Comparison of ENCODE assay signal across 1 cellular context in the genomic region with DNA sequence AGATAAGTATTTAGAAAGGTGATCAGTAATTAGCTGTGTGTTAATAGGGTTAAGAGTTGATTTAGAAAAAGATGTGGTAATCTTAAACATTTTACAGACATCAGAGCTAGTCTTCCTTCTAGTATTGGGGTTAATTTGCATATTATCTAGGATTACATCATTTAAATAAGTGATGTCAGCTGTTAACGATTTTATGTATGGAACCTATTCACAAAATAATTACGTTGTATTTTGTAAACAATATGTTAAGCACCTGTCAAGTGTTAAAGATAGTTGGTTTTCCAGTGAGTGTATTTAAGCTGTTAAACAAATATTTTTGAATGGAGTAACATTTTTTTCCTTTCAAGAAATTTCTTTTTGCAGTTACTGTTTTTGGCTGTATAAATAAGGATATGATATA.
A peak's percentile ranks its signal among the peaks of the same experiment; 100 is the strongest.
TF ChIP-seq lines count a peak whose summit lies in the region.

No MANE protein-coding gene starts in this region.

TF ChIP-seq in K562, 482 proteins besides CTCF, POLR2A, EP300 and RAD21 (continues in another document):
- TF ChIP-seq, protein P1, sequence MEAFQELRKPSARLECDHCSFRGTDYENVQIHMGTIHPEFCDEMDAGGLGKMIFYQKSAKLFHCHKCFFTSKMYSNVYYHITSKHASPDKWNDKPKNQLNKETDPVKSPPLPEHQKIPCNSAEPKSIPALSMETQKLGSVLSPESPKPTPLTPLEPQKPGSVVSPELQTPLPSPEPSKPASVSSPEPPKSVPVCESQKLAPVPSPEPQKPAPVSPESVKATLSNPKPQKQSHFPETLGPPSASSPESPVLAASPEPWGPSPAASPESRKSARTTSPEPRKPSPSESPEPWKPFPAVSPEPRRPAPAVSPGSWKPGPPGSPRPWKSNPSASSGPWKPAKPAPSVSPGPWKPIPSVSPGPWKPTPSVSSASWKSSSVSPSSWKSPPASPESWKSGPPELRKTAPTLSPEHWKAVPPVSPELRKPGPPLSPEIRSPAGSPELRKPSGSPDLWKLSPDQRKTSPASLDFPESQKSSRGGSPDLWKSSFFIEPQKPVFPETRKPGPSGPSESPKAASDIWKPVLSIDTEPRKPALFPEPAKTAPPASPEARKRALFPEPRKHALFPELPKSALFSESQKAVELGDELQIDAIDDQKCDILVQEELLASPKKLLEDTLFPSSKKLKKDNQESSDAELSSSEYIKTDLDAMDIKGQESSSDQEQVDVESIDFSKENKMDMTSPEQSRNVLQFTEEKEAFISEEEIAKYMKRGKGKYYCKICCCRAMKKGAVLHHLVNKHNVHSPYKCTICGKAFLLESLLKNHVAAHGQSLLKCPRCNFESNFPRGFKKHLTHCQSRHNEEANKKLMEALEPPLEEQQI (IDR thresholded peaks at IDR 0.05) = no peak
- TF ChIP-seq ZSCAN29 (IDR thresholded peaks at IDR 0.05) (no peak), PHF8 (IDR thresholded peaks at IDR 0.05; ENCODE audit: borderline replicate concordance, low read length) (no peak), KHSRP (IDR thresholded peaks at IDR 0.05) (no peak), ZNF212 (CRISPR knock-in tag; IDR thresholded peaks at IDR 0.05) (no peak), CSDE1 (IDR thresholded peaks at IDR 0.05) (no peak), ZNF766 (CRISPR knock-in tag; conservative IDR thresholded peaks at IDR 0.05) (no peak), ZKSCAN1 (IDR thresholded peaks at IDR 0.05; ENCODE audit: low read depth, low read length) (no peak), ZNF133 (CRISPR knock-in tag; IDR thresholded peaks at IDR 0.05) (no peak), ZEB2 (IDR thresholded peaks at IDR 0.05) (no peak), KLF1 (tag; IDR thresholded peaks at IDR 0.05) (no peak), SRSF9 (IDR thresholded peaks at IDR 0.05; ENCODE audit: borderline replicate concordance, low read depth, low read length) (no peak), ZC3H8 (IDR thresholded peaks at IDR 0.05) (no peak), PTRF (tag; IDR thresholded peaks at IDR 0.05) (no peak), ZBTB1 (CRISPR knock-in tag; IDR thresholded peaks at IDR 0.05; ENCODE audit: borderline replicate concordance, low read depth) (no peak), ZNF444 (CRISPR knock-in tag; IDR thresholded peaks at IDR 0.05) (no peak), NR4A1 (CRISPR knock-in tag; IDR thresholded peaks at IDR 0.05) (no peak), NR4A1 (tag; IDR thresholded peaks at IDR 0.05) (no peak), ARID1B (IDR thresholded peaks at IDR 0.05) (peak; percentile 28), KLF10 (CRISPR knock-in tag; IDR thresholded peaks at IDR 0.05) (no peak), SETDB1 (IDR thresholded peaks at IDR 0.05; ENCODE audit: low read length) (no peak), ZNF57 (CRISPR knock-in tag; IDR thresholded peaks at IDR 0.05) (no peak), PHF21A (IDR thresholded peaks at IDR 0.05; ENCODE audit: borderline replicate concordance, low read depth) (no peak), ASH1L (IDR thresholded peaks at IDR 0.05; ENCODE audit: borderline replicate concordance, low read depth, partially characterized antibody) (no peak), SRSF1 (IDR thresholded peaks at IDR 0.05; ENCODE audit: low read depth, low read length) (no peak), CBFA2T2 (conservative IDR thresholded peaks at IDR 0.05) (no peak), PTTG1 (tag; IDR thresholded peaks at IDR 0.05; ENCODE audit: low read depth) (no peak), MYBL2 (IDR thresholded peaks at IDR 0.05; ENCODE audit: low read depth) (no peak), MYBL2 (CRISPR knock-in tag; IDR thresholded peaks at IDR 0.05; ENCODE audit: borderline replicate concordance) (no peak), DACH1 (IDR thresholded peaks at IDR 0.05; ENCODE audit: partially characterized antibody) (peak; percentile 60), TAF15 (IDR thresholded peaks at IDR 0.05; ENCODE audit: low read depth, low read length) (no peak), C11orf30 (IDR thresholded peaks at IDR 0.05; ENCODE audit: low read depth) (peak; percentile 56), EGR1 (conservative IDR thresholded peaks at IDR 0.05) (no peak), POLR2B (IDR thresholded peaks at IDR 0.05; ENCODE audit: low read depth, partially characterized antibody) (no peak), NCOA2 (IDR thresholded peaks at IDR 0.05; ENCODE audit: partially characterized antibody in 2 of 2) (no peak), CHD2 (IDR thresholded peaks at IDR 0.05; ENCODE audit: low read depth, low read length) (no peak), MAFG (tag; conservative IDR thresholded peaks at IDR 0.05) (0 out of 2 replicates have a peak, but pooled peaks have one; percentile 15), SLC30A9 (CRISPR knock-in tag; IDR thresholded peaks at IDR 0.05) (no peak), ZNF282 (CRISPR knock-in tag; IDR thresholded peaks at IDR 0.05) (no peak), GABPA (tag; conservative IDR thresholded peaks at IDR 0.05; ENCODE audit: low read depth) (no peak), ZNF586 (CRISPR knock-in tag; conservative IDR thresholded peaks at IDR 0.05) (no peak), RBM14 (IDR thresholded peaks at IDR 0.05; ENCODE audit: borderline replicate concordance, insufficient read depth, low read depth, low read length) (no peak), PCBP2 (IDR thresholded peaks at IDR 0.05; ENCODE audit: low read depth, low read length, poor library complexity, severe bottlenecking) (no peak), U2AF2 (optimal IDR thresholded peaks at IDR 0.05; ENCODE audit: low read depth, low read length) (no peak)
- TF ChIP-seq, protein P2, sequence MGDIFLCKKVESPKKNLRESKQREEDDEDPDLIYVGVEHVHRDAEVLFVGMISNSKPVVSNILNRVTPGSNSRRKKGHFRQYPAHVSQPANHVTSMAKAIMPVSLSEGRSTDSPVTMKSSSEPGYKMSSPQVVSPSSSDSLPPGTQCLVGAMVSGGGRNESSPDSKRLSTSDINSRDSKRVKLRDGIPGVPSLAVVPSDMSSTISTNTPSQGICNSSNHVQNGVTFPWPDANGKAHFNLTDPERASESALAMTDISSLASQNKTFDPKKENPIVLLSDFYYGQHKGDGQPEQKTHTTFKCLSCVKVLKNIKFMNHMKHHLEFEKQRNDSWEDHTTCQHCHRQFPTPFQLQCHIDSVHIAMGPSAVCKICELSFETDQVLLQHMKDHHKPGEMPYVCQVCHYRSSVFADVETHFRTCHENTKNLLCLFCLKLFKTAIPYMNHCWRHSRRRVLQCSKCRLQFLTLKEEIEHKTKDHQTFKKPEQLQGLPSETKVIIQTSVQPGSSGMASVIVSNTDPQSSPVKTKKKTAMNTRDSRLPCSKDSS (IDR thresholded peaks at IDR 0.05; ENCODE audit: low read depth, partially characterized antibody) = no peak
- TF ChIP-seq, protein P3, sequence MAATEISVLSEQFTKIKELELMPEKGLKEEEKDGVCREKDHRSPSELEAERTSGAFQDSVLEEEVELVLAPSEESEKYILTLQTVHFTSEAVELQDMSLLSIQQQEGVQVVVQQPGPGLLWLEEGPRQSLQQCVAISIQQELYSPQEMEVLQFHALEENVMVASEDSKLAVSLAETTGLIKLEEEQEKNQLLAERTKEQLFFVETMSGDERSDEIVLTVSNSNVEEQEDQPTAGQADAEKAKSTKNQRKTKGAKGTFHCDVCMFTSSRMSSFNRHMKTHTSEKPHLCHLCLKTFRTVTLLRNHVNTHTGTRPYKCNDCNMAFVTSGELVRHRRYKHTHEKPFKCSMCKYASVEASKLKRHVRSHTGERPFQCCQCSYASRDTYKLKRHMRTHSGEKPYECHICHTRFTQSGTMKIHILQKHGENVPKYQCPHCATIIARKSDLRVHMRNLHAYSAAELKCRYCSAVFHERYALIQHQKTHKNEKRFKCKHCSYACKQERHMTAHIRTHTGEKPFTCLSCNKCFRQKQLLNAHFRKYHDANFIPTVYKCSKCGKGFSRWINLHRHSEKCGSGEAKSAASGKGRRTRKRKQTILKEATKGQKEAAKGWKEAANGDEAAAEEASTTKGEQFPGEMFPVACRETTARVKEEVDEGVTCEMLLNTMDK (IDR thresholded peaks at IDR 0.05; ENCODE audit: borderline replicate concordance, insufficient read depth, low read depth, low read length, poor library complexity, severe bottlenecking) = no peak
- TF ChIP-seq, protein P4, sequence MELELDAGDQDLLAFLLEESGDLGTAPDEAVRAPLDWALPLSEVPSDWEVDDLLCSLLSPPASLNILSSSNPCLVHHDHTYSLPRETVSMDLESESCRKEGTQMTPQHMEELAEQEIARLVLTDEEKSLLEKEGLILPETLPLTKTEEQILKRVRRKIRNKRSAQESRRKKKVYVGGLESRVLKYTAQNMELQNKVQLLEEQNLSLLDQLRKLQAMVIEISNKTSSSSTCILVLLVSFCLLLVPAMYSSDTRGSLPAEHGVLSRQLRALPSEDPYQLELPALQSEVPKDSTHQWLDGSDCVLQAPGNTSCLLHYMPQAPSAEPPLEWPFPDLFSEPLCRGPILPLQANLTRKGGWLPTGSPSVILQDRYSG (tag; conservative IDR thresholded peaks at IDR 0.05; ENCODE audit: low read depth) = no peak
- TF ChIP-seq, protein P5, sequence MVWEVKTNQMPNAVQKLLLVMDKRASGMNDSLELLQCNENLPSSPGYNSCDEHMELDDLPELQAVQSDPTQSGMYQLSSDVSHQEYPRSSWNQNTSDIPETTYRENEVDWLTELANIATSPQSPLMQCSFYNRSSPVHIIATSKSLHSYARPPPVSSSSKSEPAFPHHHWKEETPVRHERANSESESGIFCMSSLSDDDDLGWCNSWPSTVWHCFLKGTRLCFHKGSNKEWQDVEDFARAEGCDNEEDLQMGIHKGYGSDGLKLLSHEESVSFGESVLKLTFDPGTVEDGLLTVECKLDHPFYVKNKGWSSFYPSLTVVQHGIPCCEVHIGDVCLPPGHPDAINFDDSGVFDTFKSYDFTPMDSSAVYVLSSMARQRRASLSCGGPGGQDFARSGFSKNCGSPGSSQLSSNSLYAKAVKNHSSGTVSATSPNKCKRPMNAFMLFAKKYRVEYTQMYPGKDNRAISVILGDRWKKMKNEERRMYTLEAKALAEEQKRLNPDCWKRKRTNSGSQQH (CRISPR knock-in tag; IDR thresholded peaks at IDR 0.05) = no peak
- TF ChIP-seq, protein P6, sequence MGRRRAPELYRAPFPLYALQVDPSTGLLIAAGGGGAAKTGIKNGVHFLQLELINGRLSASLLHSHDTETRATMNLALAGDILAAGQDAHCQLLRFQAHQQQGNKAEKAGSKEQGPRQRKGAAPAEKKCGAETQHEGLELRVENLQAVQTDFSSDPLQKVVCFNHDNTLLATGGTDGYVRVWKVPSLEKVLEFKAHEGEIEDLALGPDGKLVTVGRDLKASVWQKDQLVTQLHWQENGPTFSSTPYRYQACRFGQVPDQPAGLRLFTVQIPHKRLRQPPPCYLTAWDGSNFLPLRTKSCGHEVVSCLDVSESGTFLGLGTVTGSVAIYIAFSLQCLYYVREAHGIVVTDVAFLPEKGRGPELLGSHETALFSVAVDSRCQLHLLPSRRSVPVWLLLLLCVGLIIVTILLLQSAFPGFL (CRISPR knock-in tag; IDR thresholded peaks at IDR 0.05) = no peak
- TF ChIP-seq, protein P7, sequence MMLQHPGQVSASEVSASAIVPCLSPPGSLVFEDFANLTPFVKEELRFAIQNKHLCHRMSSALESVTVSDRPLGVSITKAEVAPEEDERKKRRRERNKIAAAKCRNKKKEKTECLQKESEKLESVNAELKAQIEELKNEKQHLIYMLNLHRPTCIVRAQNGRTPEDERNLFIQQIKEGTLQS (IDR thresholded peaks at IDR 0.05) = peak; percentile 94
- TF ChIP-seq, protein P7 (CRISPR knock-in tag; conservative IDR thresholded peaks at IDR 0.05) = no peak
- TF ChIP-seq, protein P8, sequence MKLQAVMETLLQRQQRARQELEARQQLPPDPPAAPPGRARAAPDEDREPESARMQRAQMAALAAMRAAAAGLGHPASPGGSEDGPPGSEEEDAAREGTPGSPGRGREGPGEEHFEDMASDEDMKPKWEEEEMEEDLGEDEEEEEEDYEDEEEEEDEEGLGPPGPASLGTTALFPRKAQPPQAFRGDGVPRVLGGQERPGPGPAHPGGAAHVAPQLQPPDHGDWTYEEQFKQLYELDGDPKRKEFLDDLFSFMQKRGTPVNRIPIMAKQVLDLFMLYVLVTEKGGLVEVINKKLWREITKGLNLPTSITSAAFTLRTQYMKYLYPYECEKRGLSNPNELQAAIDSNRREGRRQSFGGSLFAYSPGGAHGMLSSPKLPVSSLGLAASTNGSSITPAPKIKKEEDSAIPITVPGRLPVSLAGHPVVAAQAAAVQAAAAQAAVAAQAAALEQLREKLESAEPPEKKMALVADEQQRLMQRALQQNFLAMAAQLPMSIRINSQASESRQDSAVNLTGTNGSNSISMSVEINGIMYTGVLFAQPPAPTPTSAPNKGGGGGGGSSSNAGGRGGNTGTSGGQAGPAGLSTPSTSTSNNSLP (IDR thresholded peaks at IDR 0.05; ENCODE audit: borderline replicate concordance, low read depth, low read length) = 0 out of 2 replicates have a peak, but pooled peaks have one; percentile 57
- TF ChIP-seq, protein P9, sequence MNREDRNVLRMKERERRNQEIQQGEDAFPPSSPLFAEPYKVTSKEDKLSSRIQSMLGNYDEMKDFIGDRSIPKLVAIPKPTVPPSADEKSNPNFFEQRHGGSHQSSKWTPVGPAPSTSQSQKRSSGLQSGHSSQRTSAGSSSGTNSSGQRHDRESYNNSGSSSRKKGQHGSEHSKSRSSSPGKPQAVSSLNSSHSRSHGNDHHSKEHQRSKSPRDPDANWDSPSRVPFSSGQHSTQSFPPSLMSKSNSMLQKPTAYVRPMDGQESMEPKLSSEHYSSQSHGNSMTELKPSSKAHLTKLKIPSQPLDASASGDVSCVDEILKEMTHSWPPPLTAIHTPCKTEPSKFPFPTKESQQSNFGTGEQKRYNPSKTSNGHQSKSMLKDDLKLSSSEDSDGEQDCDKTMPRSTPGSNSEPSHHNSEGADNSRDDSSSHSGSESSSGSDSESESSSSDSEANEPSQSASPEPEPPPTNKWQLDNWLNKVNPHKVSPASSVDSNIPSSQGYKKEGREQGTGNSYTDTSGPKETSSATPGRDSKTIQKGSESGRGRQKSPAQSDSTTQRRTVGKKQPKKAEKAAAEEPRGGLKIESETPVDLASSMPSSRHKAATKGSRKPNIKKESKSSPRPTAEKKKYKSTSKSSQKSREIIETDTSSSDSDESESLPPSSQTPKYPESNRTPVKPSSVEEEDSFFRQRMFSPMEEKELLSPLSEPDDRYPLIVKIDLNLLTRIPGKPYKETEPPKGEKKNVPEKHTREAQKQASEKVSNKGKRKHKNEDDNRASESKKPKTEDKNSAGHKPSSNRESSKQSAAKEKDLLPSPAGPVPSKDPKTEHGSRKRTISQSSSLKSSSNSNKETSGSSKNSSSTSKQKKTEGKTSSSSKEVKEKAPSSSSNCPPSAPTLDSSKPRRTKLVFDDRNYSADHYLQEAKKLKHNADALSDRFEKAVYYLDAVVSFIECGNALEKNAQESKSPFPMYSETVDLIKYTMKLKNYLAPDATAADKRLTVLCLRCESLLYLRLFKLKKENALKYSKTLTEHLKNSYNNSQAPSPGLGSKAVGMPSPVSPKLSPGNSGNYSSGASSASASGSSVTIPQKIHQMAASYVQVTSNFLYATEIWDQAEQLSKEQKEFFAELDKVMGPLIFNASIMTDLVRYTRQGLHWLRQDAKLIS (CRISPR knock-in tag; IDR thresholded peaks at IDR 0.05) = no peak
